ENCODE assay signal across 23 cellular contexts in the genomic region with DNA sequence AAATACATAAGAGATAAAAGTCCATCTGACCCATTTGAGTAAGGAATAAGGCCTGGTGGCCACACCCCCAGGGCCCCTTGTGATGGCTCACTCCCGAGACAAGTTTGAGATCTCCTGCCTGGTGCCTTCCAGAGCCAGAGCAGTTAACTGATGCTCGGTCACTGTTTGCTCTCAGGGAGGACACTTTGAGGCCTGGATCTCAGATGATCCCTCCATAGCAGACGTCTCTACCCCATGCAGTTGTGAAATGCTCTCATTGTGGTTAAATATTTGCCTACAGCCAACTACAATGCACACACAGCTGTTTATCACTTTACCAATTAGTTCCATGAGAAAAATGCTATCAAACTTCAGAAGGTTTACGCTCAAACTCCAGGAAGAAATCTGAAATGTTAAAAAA. TPM values are rescaled to one million over a fixed set of nuclear protein-coding genes. Genes with fewer than 3 reads are reported as not detected.
"Had no signal": no experiment of that assay in that cellular context is flagged by ENCODE, and none has a peak within 500 bp of the region (broad histone marks: within the 10 kb centered on the region; RNA-seq: fewer than 3 reads in every experiment).

No MANE protein-coding gene starts in this region.

- H3K4me3 Mint-ChIP-seq: activated B cell treated with CpG ODN at 0.5 μM for 24 hours; activated T-cell treated with anti-CD3 and anti-CD28 coated beads, Interleukin-2, amount 50 U/mL, for 24 hours; activated T-helper 17 cell treated with anti-CD3 and anti-CD28 coated beads, Interleukin-2, amount 50 U/mL, for 72 hours; central memory CD8-positive, alpha-beta T cell; endodermal cell; memory B cell; T-helper 1 cell treated with Interleukin-12 subunit alpha and Interleukin-12 subunit beta and Interleukin-4 antibody, amounts not matched to agents 30 μg/mL and 1 μg/mL, for 36 hours had no signal

- H3K4me2 ChIP-seq: smooth muscle cell had no signal

- H3K9me3 Mint-ChIP-seq: activated B cell treated with CpG ODN at 0.5 μM for 24 hours; activated T-cell treated with anti-CD3 and anti-CD28 coated beads, Interleukin-2, amount 50 U/mL, for 24 hours; activated T-helper 17 cell treated with anti-CD3 and anti-CD28 coated beads, Interleukin-2, amount 50 U/mL, for 72 hours; central memory CD8-positive, alpha-beta T cell; endodermal cell; memory B cell; T-helper 1 cell treated with Interleukin-12 subunit alpha and Interleukin-12 subunit beta and Interleukin-4 antibody, amounts not matched to agents 30 μg/mL and 1 μg/mL, for 36 hours had no signal

- H3K9me3 ChIP-seq: breast epithelium, heart right ventricle, upper lobe of left lung had no signal

- H3K27me3 ChIP-seq: breast epithelium, heart right ventricle, upper lobe of left lung had no signal

- H3K4me3 ChIP-seq: breast epithelium, coronary artery, heart right ventricle, smooth muscle cell, upper lobe of left lung had no signal

- H3K27ac Mint-ChIP-seq: activated B cell treated with CpG ODN at 0.5 μM for 24 hours, endodermal cell, memory B cell had no signal

- H3K27ac ChIP-seq: coronary artery had no signal

- H3K27me3 Mint-ChIP-seq: activated B cell treated with CpG ODN at 0.5 μM for 24 hours; activated T-cell treated with anti-CD3 and anti-CD28 coated beads, Interleukin-2, amount 50 U/mL, for 24 hours; activated T-helper 17 cell treated with anti-CD3 and anti-CD28 coated beads, Interleukin-2, amount 50 U/mL, for 72 hours; central memory CD8-positive, alpha-beta T cell; memory B cell had no signal

- DNase-seq: activated B cell treated with CpG ODN at 0.5 μM for 24 hours; activated CD4-positive, alpha-beta T cell treated with anti-CD3 and anti-CD28 coated beads for 48 hours; activated CD8-positive, alpha-beta memory T cell treated with anti-CD3 and anti-CD28 coated beads for 24 hours; activated CD8-positive, alpha-beta memory T cell treated with anti-CD3 and anti-CD28 coated beads, Interleukin-2, amount 50 U/mL, for 4 hours; activated naive CD4-positive, alpha-beta T cell treated with anti-CD3 and anti-CD28 coated beads, Interleukin-2, amount 50 U/mL, for 16 hours; activated T-cell treated with anti-CD3 and anti-CD28 coated beads, Interleukin-2, amount 50 U/mL, for 24 hours; amniotic stem cell; endodermal cell; foreskin fibroblast; heart right ventricle; left colon; stimulated activated CD4-positive, alpha-beta T cell treated with anti-CD3 and anti-CD28 coated beads, Interleukin-2, amount 100 ng/mL, for 48 hours; stimulated activated CD8-positive, alpha-beta memory T cell treated with anti-CD3 and anti-CD28 coated beads, Interleukin-4, amount 100 ng/mL, for 48 hours; stimulated activated naive CD4-positive, alpha-beta T cell treated with Interleukin-2 at 50 U/mL for 16 hours; upper lobe of left lung had no signal

- H3K36me3 ChIP-seq: breast epithelium had no signal

RNA-seq across cellular contexts. Expression of a gene that starts 12.3 kb away (rescaled TPM):
- polyA plus RNA-seq: keratinocyte had no signal
